Comparison of ENCODE assay signal across 20 cellular contexts in genomic region chr3:191362524-191363090, GRCh38. TPM values are rescaled to one million over a fixed set of nuclear protein-coding genes. Genes with fewer than 3 reads are reported as not detected.
"Had no signal": no experiment of that assay in that cellular context is flagged by ENCODE, and none has a peak within 500 bp of the region (broad histone marks: within the 10 kb centered on the region; RNA-seq: fewer than 3 reads in every experiment).

No MANE protein-coding gene starts in this region.

- H3K27me3 Mint-ChIP-seq: activated CD8-positive, alpha-beta T cell treated with anti-CD3 and anti-CD28 coated beads for 36 hours; stimulated activated naive CD8-positive, alpha-beta T cell treated with anti-CD3 and anti-CD28 coated beads, Interleukin-15, amount 100 ng/mL, for 72 hours; T-helper 17 cell had no signal

- H3K4me1 ChIP-seq: prostate gland had no signal

- H3K4me1 Mint-ChIP-seq: nephron; stimulated activated naive CD8-positive, alpha-beta T cell treated with anti-CD3 and anti-CD28 coated beads, Interleukin-15, amount 100 ng/mL, for 72 hours had no signal

- H3K9me3 Mint-ChIP-seq: activated CD8-positive, alpha-beta T cell treated with anti-CD3 and anti-CD28 coated beads for 36 hours; nephron; stimulated activated naive CD8-positive, alpha-beta T cell treated with anti-CD3 and anti-CD28 coated beads, Interleukin-15, amount 100 ng/mL, for 72 hours; WTC11 had no signal

- H3K4me3 Mint-ChIP-seq: activated CD8-positive, alpha-beta T cell treated with anti-CD3 and anti-CD28 coated beads for 36 hours; nephron; stimulated activated naive CD8-positive, alpha-beta T cell treated with anti-CD3 and anti-CD28 coated beads, Interleukin-15, amount 100 ng/mL, for 72 hours; T-helper 17 cell; WTC11 had no signal

- H3K9me3 ChIP-seq: esophagus muscularis mucosa, prostate gland, upper lobe of left lung had no signal

- H3K27me3 ChIP-seq: esophagus muscularis mucosa, upper lobe of left lung had no signal

- H3K27ac ChIP-seq: coronary artery, esophagus muscularis mucosa, prostate gland had no signal

- ATAC-seq: activated CD8-positive, alpha-beta T cell treated with anti-CD3 and anti-CD28 coated beads for 36 hours; activated naive CD4-positive, alpha-beta T cell treated with anti-CD3 and anti-CD28 coated beads, Interleukin-2, amount 50 U/mL, for 72 hours; left ventricle myocardium superior; right cardiac atrium; stimulated activated naive CD8-positive, alpha-beta T cell treated with anti-CD3 and anti-CD28 coated beads, Interleukin-15, amount 100 ng/mL, for 72 hours; T-helper 17 cell; WTC11 had no signal

- H3K36me3 ChIP-seq: prostate gland had no signal

- DNase-seq: activated CD4-positive, alpha-beta T cell treated with anti-CD3 and anti-CD28 coated beads for 48 hours; activated CD8-positive, alpha-beta T cell treated with anti-CD3 and anti-CD28 coated beads for 36 hours; activated gamma-delta T cell; activated T-cell treated with anti-CD3 and anti-CD28 coated beads, Interleukin-2, amount 50 U/mL, for 48 hours; central memory CD4-positive, alpha-beta T cell; hypothalamus; kidney glomerular epithelial cell; left ventricle myocardium superior; nucleus accumbens; right cardiac atrium; stimulated activated naive CD8-positive, alpha-beta T cell treated with anti-CD3 and anti-CD28 coated beads, Interleukin-15, amount 100 ng/mL, for 72 hours; T-helper 17 cell had no signal

- H3K4me3 ChIP-seq: coronary artery, esophagus muscularis mucosa, prostate gland, upper lobe of left lung had no signal

- H3K27ac Mint-ChIP-seq: activated CD8-positive, alpha-beta T cell treated with anti-CD3 and anti-CD28 coated beads for 36 hours; activated naive CD4-positive, alpha-beta T cell treated with anti-CD3 and anti-CD28 coated beads, Interleukin-2, amount 50 U/mL, for 72 hours; nephron; stimulated activated naive CD8-positive, alpha-beta T cell treated with anti-CD3 and anti-CD28 coated beads, Interleukin-15, amount 100 ng/mL, for 72 hours; T-helper 17 cell had no signal

- H3K36me3 Mint-ChIP-seq: activated naive CD4-positive, alpha-beta T cell treated with anti-CD3 and anti-CD28 coated beads, Interleukin-2, amount 50 U/mL, for 72 hours had no signal

RNA-seq across cellular contexts. Expression of gene UTS2B, which starts 32.3 kb away (rescaled TPM):
- total RNA-seq: activated CD8-positive, alpha-beta T cell treated with anti-CD3 and anti-CD28 coated beads for 36 hours; activated naive CD4-positive, alpha-beta T cell treated with anti-CD3 and anti-CD28 coated beads, Interleukin-2, amount 50 U/mL, for 72 hours; T-helper 17 cell; temporal lobe; WTC11 had no signal
